1 cellular context compared by ENCODE assay signal in genomic region chr12:124866883-124867232, GRCh38.
TF ChIP-seq lines count a peak whose summit lies in the region.

No MANE protein-coding gene starts in this region.

TF ChIP-seq in K562, 482 proteins besides CTCF, POLR2A, EP300 and RAD21 (continued from another document):
- TF ChIP-seq CCNT2 (IDR thresholded peaks at IDR 0.05; ENCODE audit: borderline replicate concordance, extremely low read depth, insufficient read length, low read depth, low read length) = no peak
- no peak for TF ChIP-seq CC2D1A (IDR thresholded peaks at IDR 0.05)
- TF ChIP-seq CLOCK (CRISPR knock-in tag; IDR thresholded peaks at IDR 0.05; ENCODE audit: borderline replicate concordance) = no peak
- TF ChIP-seq CBFA2T3 (IDR thresholded peaks at IDR 0.05) = peak; percentile 20; the same call in 1 of the 2 replicates
- TF ChIP-seq ZNF318 (IDR thresholded peaks at IDR 0.05; ENCODE audit: borderline replicate concordance in 1 of 2, low read depth in 1 of 2) = no peak
- no peak for TF ChIP-seq HNRNPLL (IDR thresholded peaks at IDR 0.05; ENCODE audit: low read depth, low read length, poor library complexity, severe bottlenecking)
- no peak for TF ChIP-seq HDAC3 (IDR thresholded peaks at IDR 0.05; ENCODE audit: borderline replicate concordance, partially characterized antibody)
- peak; percentile 41; the same call in 1 of the 2 replicates for TF ChIP-seq PTRF (tag; IDR thresholded peaks at IDR 0.05)
- TF ChIP-seq ATF6 (CRISPR knock-in tag; IDR thresholded peaks at IDR 0.05) = no peak
- no peak for TF ChIP-seq RBM17 (IDR thresholded peaks at IDR 0.05; ENCODE audit: borderline replicate concordance, low read depth, low read length)
- TF ChIP-seq DMBX1 (CRISPR knock-in tag; IDR thresholded peaks at IDR 0.05; ENCODE audit: borderline replicate concordance) = peak; percentile 79; the same call in 1 of the 2 replicates
- no peak for TF ChIP-seq HMGN3 (IDR thresholded peaks at IDR 0.05; ENCODE audit: borderline replicate concordance, extremely low read depth, insufficient read length, low read depth, low read length)
- TF ChIP-seq NUFIP1 (IDR thresholded peaks at IDR 0.05; ENCODE audit: partially characterized antibody) = no peak
- TF ChIP-seq NFATC3 (IDR thresholded peaks at IDR 0.05) = no peak
- peak; percentile 75; the same call in 1 of the 2 replicates for TF ChIP-seq IRF9 (tag; IDR thresholded peaks at IDR 0.05)
- no peak for TF ChIP-seq WHSC1 (IDR thresholded peaks at IDR 0.05; ENCODE audit: low read length)
- TF ChIP-seq XRCC4 (IDR thresholded peaks at IDR 0.05; ENCODE audit: extremely low read depth, insufficient read depth, insufficient read length) = no peak
- no peak for TF ChIP-seq ZFP1 (CRISPR knock-in tag; IDR thresholded peaks at IDR 0.05)
- no peak for TF ChIP-seq ZBTB1 (CRISPR knock-in tag; IDR thresholded peaks at IDR 0.05; ENCODE audit: borderline replicate concordance, low read depth)
- no peak for TF ChIP-seq POLR2AphosphoS2 (IDR thresholded peaks at IDR 0.05; ENCODE audit: low read length)
- no peak for TF ChIP-seq HNRNPUL1 (IDR thresholded peaks at IDR 0.05; ENCODE audit: low read length)
- TF ChIP-seq HNRNPH1 (optimal IDR thresholded peaks at IDR 0.05; ENCODE audit: low read depth, low read length) = no peak
- no peak for TF ChIP-seq RBM39 (optimal IDR thresholded peaks at IDR 0.05; ENCODE audit: low read depth, low read length)
- no peak for TF ChIP-seq NR1H2 (CRISPR knock-in tag; IDR thresholded peaks at IDR 0.05)
- no peak for TF ChIP-seq PHF8 (IDR thresholded peaks at IDR 0.05; ENCODE audit: borderline replicate concordance, low read length)
- TF ChIP-seq RHOXF2B (CRISPR knock-in tag; conservative IDR thresholded peaks at IDR 0.05) = no peak
- TF ChIP-seq SRSF3 (IDR thresholded peaks at IDR 0.05; ENCODE audit: insufficient read depth, low read length) = no peak
- TF ChIP-seq U2AF1 (optimal IDR thresholded peaks at IDR 0.05; ENCODE audit: low read depth, low read length) = no peak
TF ChIP-seq in K562: peak in this region for 44.
